10 cellular contexts compared by ENCODE assay signal in the genomic region with DNA sequence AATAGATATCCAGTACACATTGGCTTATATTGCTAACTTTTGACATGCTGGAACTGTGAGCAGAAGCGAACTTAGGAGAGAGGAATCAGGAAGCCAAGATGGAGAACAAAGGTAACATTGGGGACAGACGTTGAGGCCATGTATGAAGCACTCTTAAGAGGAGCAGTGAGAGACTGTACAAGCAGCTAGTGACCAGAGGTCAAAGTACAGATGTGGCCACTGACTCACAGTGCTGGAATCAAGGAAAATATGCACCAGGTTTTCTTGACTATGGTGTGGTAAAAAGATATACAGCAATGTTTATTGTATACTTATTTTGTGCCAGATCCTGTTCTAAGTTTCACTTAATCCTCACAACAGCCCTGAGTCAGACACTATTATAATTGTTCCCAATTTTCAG. TPM values are rescaled to one million over a fixed set of nuclear protein-coding genes. Genes with fewer than 3 reads are reported as not detected.
DNase-seq lines count a peak whose midpoint lies in the region; ATAC-seq and TF ChIP-seq lines count a peak whose summit lies in the region.
"Had no signal": no experiment of that assay in that cellular context is flagged by ENCODE, and none has a peak within 500 bp of the region (broad histone marks: within the 10 kb centered on the region; RNA-seq: fewer than 3 reads in every experiment).

No MANE protein-coding gene starts in this region.

- H3K27ac Mint-ChIP-seq in naive thymus-derived CD8-positive, alpha-beta T cell = peak overlapping the region in 3 of 10 donors; percentile 4 to 62 (median 41)
- H3K27ac Mint-ChIP-seq in activated CD4-positive, alpha-beta memory T cell treated with anti-CD3 and anti-CD28 coated beads, Interleukin-2, amount 10 ng/mL, durations not matched to agents 7 days and 5 days = no peak overlapping the region

- H3K79me1 ChIP-seq in trophoblast cell (ENCODE audit: low read length) = no peaks in the 10 kb centered on the region

- H2AFZ ChIP-seq in fibroblast of lung (ENCODE audit: low read length) (no peak overlapping the region), trophoblast cell (ENCODE audit: insufficient read depth, low read length, poor library complexity) (no peak overlapping the region)

- DNase-seq in EH (ENCODE audit: low read depth) (peak; percentile 92), RWPE2 (ENCODE audit: low spot score) (no peak), fibroblast of lung (ENCODE audit: low read depth in 2 of 2) (peak; percentile 87 to 94), trophoblast cell (peak; percentile 54 to 73), DMS79 (lab: John Stamatoyannopoulos, UW) (no peak)
- no peak for DNase-seq in naive thymus-derived CD8-positive, alpha-beta T cell
- no peak for DNase-seq in activated CD4-positive, alpha-beta memory T cell treated with anti-CD3 and anti-CD28 coated beads, Interleukin-2, amount 10 ng/mL, durations not matched to agents 7 days and 5 days
- no peak for DNase-seq in activated T-cell treated with anti-CD3 and anti-CD28 coated beads, Interleukin-2, amount 50 U/mL, for 48 hours
- DNase-seq: activated naive CD4-positive, alpha-beta T cell treated with Interleukin-2 at 50 U/mL for 16 hours; NCI-H510A had no signal

- H2BK120ac ChIP-seq in trophoblast cell (ENCODE audit: insufficient read depth, low read length, poor library complexity) = no peak overlapping the region

- no peaks in the 10 kb centered on the region for H4K20me1 ChIP-seq in fibroblast of lung (ENCODE audit: control insufficient read depth, extremely low read depth, insufficient read depth, low read length)

- POLR2A ChIA-PET in naive thymus-derived CD8-positive, alpha-beta T cell (lab: Charles Lee) = interaction anchor here (2.1 kb wide), 1 partner anchor 94 kb away, joined by 7 read pairs; the partner anchor contains the start of gene NCK1
- POLR2A ChIA-PET in activated CD4-positive, alpha-beta memory T cell treated with anti-CD3 and anti-CD28 coated beads, Interleukin-2, amount 10 ng/mL, durations not matched to agents 7 days and 5 days (lab: Charles Lee) = interaction anchor here (0.6 to 1.0 kb wide), 2 partner anchors 94 to 203 kb away, joined by 3 read pairs; no protein-coding TSS in a partner anchor

- no peak overlapping the region for H2AK5ac ChIP-seq in trophoblast cell (ENCODE audit: low read length)

- CTCF ChIA-PET in activated CD4-positive, alpha-beta memory T cell treated with anti-CD3 and anti-CD28 coated beads, Interleukin-2, amount 10 ng/mL, durations not matched to agents 7 days and 5 days (lab: Charles Lee) = interaction anchor here (1.4 to 1.7 kb wide), 2 partner anchors 58 to 202 kb away, joined by 3 to 4 read pairs; no protein-coding TSS in a partner anchor

- H3K4me1 Mint-ChIP-seq in naive thymus-derived CD8-positive, alpha-beta T cell = peaks cover 17 to 31% (median 18%) of the 10 kb centered on the region in 4 donors
- H3K4me1 Mint-ChIP-seq in activated CD4-positive, alpha-beta memory T cell treated with anti-CD3 and anti-CD28 coated beads, Interleukin-2, amount 10 ng/mL, durations not matched to agents 7 days and 5 days = peaks cover 11% of the 10 kb centered on the region

- no peaks in the 10 kb centered on the region for H3K36me3 Mint-ChIP-seq in naive thymus-derived CD8-positive, alpha-beta T cell
- H3K36me3 Mint-ChIP-seq in activated CD4-positive, alpha-beta memory T cell treated with anti-CD3 and anti-CD28 coated beads, Interleukin-2, amount 10 ng/mL, durations not matched to agents 7 days and 5 days (ENCODE audit: low read depth) = peaks cover 10% of the 10 kb centered on the region

- H3K27ac ChIP-seq in RWPE2 (ENCODE audit: poor library complexity, severe bottlenecking) (peak overlapping the region; percentile 99), fibroblast of lung (ENCODE audit: insufficient read depth, low read length) (peak overlapping the region; percentile 66), trophoblast cell (ENCODE audit: low read depth, low read length) (peak overlapping the region; percentile 16)

- no peak overlapping the region for H4K8ac ChIP-seq in trophoblast cell (ENCODE audit: low read depth, low read length)

- H4K91ac ChIP-seq in trophoblast cell (ENCODE audit: low read depth, low read length) = no peak overlapping the region

- no peaks in the 10 kb centered on the region for H3K27me3 Mint-ChIP-seq in naive thymus-derived CD8-positive, alpha-beta T cell
- H3K27me3 Mint-ChIP-seq in activated CD4-positive, alpha-beta memory T cell treated with anti-CD3 and anti-CD28 coated beads, Interleukin-2, amount 10 ng/mL, durations not matched to agents 7 days and 5 days = no peaks in the 10 kb centered on the region

- peak overlapping the region; percentile 87 for H3K4me2 ChIP-seq in fibroblast of lung (ENCODE audit: extremely low read depth, insufficient read depth, low read length)
- H3K4me2 ChIP-seq in trophoblast cell (ENCODE audit: low read length) = no peak overlapping the region

- H3K9ac ChIP-seq in fibroblast of lung (ENCODE audit: insufficient read depth, low read length) = no peak overlapping the region
- H3K9ac ChIP-seq in trophoblast cell (ENCODE audit: low read length) = no peak overlapping the region

- peaks cover 72% of the 10 kb centered on the region for H3K4me1 ChIP-seq in RWPE2 (ENCODE audit: insufficient read depth, poor library complexity, severe bottlenecking)
- peaks cover 21% of the 10 kb centered on the region for H3K4me1 ChIP-seq in fibroblast of lung (ENCODE audit: control insufficient read depth, extremely low read depth, insufficient read depth, low read length)
- peaks cover 7 to 14% of the 10 kb centered on the region in 2 experiments for H3K4me1 ChIP-seq in trophoblast cell (ENCODE audit: control insufficient read depth in 1 of 2, insufficient read depth in 2 of 2, low read length in 2 of 2)

- no CpG with 5 or more reads among the region's 2 CpGs for WGBS in trophoblast cell (ENCODE audit: extremely low coverage, insufficient coverage, insufficient read length)

- H4K12ac ChIP-seq in trophoblast cell (ENCODE audit: low read depth, low read length) = no peak overlapping the region

- H3K36me3 ChIP-seq in RWPE2 (ENCODE audit: low read depth) (peaks cover 24% of the 10 kb centered on the region), fibroblast of lung (ENCODE audit: control insufficient read depth, insufficient read depth, low read length) (no peaks in the 10 kb centered on the region), trophoblast cell (ENCODE audit: control insufficient read depth in 1 of 2, insufficient read depth in 2 of 2, low read length in 2 of 2) (no peaks in the 10 kb centered on the region)

- no peak overlapping the region for H3K18ac ChIP-seq in trophoblast cell (ENCODE audit: low read length)

- no peak overlapping the region for H2BK12ac ChIP-seq in trophoblast cell (ENCODE audit: low read length)

- H3K27me3 ChIP-seq in RWPE2 (ENCODE audit: insufficient read depth, poor library complexity, severe bottlenecking) = no peaks in the 10 kb centered on the region
- H3K27me3 ChIP-seq in fibroblast of lung (ENCODE audit: control insufficient read depth, insufficient read depth, low read length) = no peaks in the 10 kb centered on the region
- no peaks in the 10 kb centered on the region for H3K27me3 ChIP-seq in trophoblast cell (ENCODE audit: insufficient read depth, low read length)

- H3K9me3 ChIP-seq in RWPE2 (ENCODE audit: severe bottlenecking) (no peaks in the 10 kb centered on the region), fibroblast of lung (ENCODE audit: control insufficient read depth, insufficient read depth, low read depth, low read length) (no peaks in the 10 kb centered on the region), trophoblast cell (ENCODE audit: insufficient read depth, low read depth, low read length) (no peaks in the 10 kb centered on the region)

- H3K4me3 ChIP-seq in RWPE2 (ENCODE audit: severe bottlenecking) (no peak overlapping the region), fibroblast of lung (replicated peaks in 1 of 4; ENCODE audit: control extremely low read depth in 1 of 4, insufficient read depth in 1 of 4, low read depth in 3 of 4, low read length in 4 of 4) (no peak overlapping the region), trophoblast cell (ENCODE audit: low read depth, low read length) (no peak overlapping the region)

- TF ChIP-seq CTCF in RWPE2 (IDR thresholded peaks at IDR 0.05; ENCODE audit: poor library complexity, severe bottlenecking) = no peak
- no peak for TF ChIP-seq CTCF in fibroblast of lung (conservative IDR thresholded peaks at IDR 0.05 in 1 of 2, IDR thresholded peaks at IDR 0.05 in 1 of 2; ENCODE audit: low read depth in 1 of 2, low read length in 2 of 2)

- H2BK5ac ChIP-seq in trophoblast cell (ENCODE audit: low read depth, low read length, poor library complexity) = no peak overlapping the region

- H3K4ac ChIP-seq in trophoblast cell (ENCODE audit: low read depth, low read length) = no peak overlapping the region

- H3K9me3 Mint-ChIP-seq in naive thymus-derived CD8-positive, alpha-beta T cell = no peaks in the 10 kb centered on the region
- no peaks in the 10 kb centered on the region for H3K9me3 Mint-ChIP-seq in activated CD4-positive, alpha-beta memory T cell treated with anti-CD3 and anti-CD28 coated beads, Interleukin-2, amount 10 ng/mL, durations not matched to agents 7 days and 5 days

- H3K14ac ChIP-seq in trophoblast cell (ENCODE audit: low read length) = no peak overlapping the region

- no peaks in the 10 kb centered on the region for H3K79me2 ChIP-seq in fibroblast of lung (ENCODE audit: control insufficient read depth, insufficient read depth, low read length)
- no peaks in the 10 kb centered on the region for H3K79me2 ChIP-seq in trophoblast cell (ENCODE audit: control insufficient read depth, insufficient read depth, low read length, poor library complexity)

- peak; percentile 55 for ATAC-seq in RWPE2 (ENCODE audit: low read depth)
- no peak for ATAC-seq in naive thymus-derived CD8-positive, alpha-beta T cell

- H3K23ac ChIP-seq in trophoblast cell (ENCODE audit: low read length) = no peak overlapping the region

- no peak overlapping the region for H3K4me3 Mint-ChIP-seq in naive thymus-derived CD8-positive, alpha-beta T cell
- no peak overlapping the region for H3K4me3 Mint-ChIP-seq in activated CD4-positive, alpha-beta memory T cell treated with anti-CD3 and anti-CD28 coated beads, Interleukin-2, amount 10 ng/mL, durations not matched to agents 7 days and 5 days

RNA-seq across cellular contexts. Expression of gene IL20RB, which starts 2.0 kb away (rescaled TPM):
- 0.51 and 3.0 TPM in 2 replicates for total RNA-seq in fibroblast of lung
- 1.9 and 2.0 TPM in 2 replicates for polyA plus RNA-seq in fibroblast of lung
- polyA plus RNA-seq in fibroblast of lung (2012) = 1.5 and 2.0 TPM in 2 replicates
- polyA minus RNA-seq in fibroblast of lung (ENCODE audit: low replicate concordance) = 7.6 and 11.3 TPM in 2 replicates
- polyA plus RNA-seq in trophoblast cell (2013) = 2.5 and 2.8 TPM in 2 replicates
- total RNA-seq in naive thymus-derived CD8-positive, alpha-beta T cell = 1 to 10 TPM; 3.6 to 3.9 TPM
- polyA plus RNA-seq in naive thymus-derived CD8-positive, alpha-beta T cell = under 1 TPM in 1 of 3 donors, not detected in 2; 0.68 TPM
- 1 to 10 TPM; 1.4 to 1.6 TPM for total RNA-seq in activated CD4-positive, alpha-beta memory T cell treated with anti-CD3 and anti-CD28 coated beads, Interleukin-2, amount 10 ng/mL, durations not matched to agents 7 days and 5 days

Comparison
In these comparisons a context has a peak if more than half of its experiments do, and no peak if none do; other contexts are left out.
1. DNase-seq: peak in EH (single experiment), fibroblast of lung (2 of 2) and trophoblast cell (2 of 2); none in RWPE2 (single experiment), naive thymus-derived CD8-positive, alpha-beta T cell (0 of 10), activated CD4-positive, alpha-beta memory T cell treated with anti-CD3 and anti-CD28 coated beads, Interleukin-2, amount 10 ng/mL, durations not matched to agents 7 days and 5 days (single experiment), DMS79 (single experiment) and activated T-cell treated with anti-CD3 and anti-CD28 coated beads, Interleukin-2, amount 50 U/mL, for 48 hours (0 of 2).
2. H3K27ac ChIP-seq: peak in every context shown above with its lines; median percentile 99 in RWPE2; 66 in fibroblast of lung; 16 in trophoblast cell.